8 cellular contexts compared by ENCODE assay signal in the genomic region with DNA sequence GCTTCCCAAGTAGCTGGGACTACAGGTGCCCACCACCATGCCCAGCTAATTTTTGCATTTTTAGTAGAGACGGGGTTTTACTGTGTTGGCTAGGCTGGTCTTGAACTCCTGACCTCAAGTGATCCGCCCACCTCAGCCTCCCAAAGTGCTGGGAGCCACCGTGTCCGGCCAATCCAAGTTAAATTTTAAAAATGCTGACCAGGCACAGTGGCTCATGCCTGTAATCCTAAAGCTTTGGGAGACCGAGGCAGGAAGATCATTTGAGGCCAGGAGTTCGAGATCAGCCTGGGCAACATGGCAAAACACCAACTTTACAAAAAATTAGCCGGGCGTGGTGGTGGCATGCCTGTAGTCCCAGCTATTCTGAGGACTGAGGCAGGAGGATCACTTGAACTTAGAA. TPM values are rescaled to one million over a fixed set of nuclear protein-coding genes. Genes with fewer than 3 reads are reported as not detected.
DNase-seq lines count a peak whose midpoint lies in the region; ATAC-seq, FAIRE-seq and TF ChIP-seq lines count a peak whose summit lies in the region.
"Not testable (repeated sequence)": the region's sequence is repeated elsewhere in the genome, so short reads cannot be mapped to it uniquely, and the experiment has no call there.
"Had no signal": no experiment of that assay in that cellular context is flagged by ENCODE, and none has a peak within 500 bp of the region (broad histone marks: within the 10 kb centered on the region; RNA-seq: fewer than 3 reads in every experiment).

No MANE protein-coding gene starts in this region.

- 95% methylated on average over 8 of the region's 8 CpGs for WGBS in A549 (ENCODE audit: missing lambda C conversion rate)
- WGBS in IMR-90 (ENCODE audit: extremely low coverage in 2 of 2, insufficient read length in 1 of 2), 2 experiments, result 95% methylated on average over 4 of the region's 8 CpGs; no CpG with 5 or more reads in 1 of the 2 experiments

- not testable (repeated sequence) for TF ChIP-seq RAD21 in A549 (conservative IDR thresholded peaks at IDR 0.05 in 1 of 2, IDR thresholded peaks at IDR 0.05 in 1 of 2); IMR-90 (IDR thresholded peaks at IDR 0.05; ENCODE audit: low read length)

- peaks cover 15% of the 10 kb centered on the region for H3K79me2 ChIP-seq in neural progenitor cell (ENCODE audit: low read depth)

- not testable (repeated sequence) for FAIRE-seq in A549 (lab: Jason Lieb, UNC)

- not testable (repeated sequence) for H3K9me1 ChIP-seq in IMR-90 (ENCODE audit: insufficient read depth, low read length)

- H4K20me1 ChIP-seq in IMR-90 (ENCODE audit: insufficient read depth, low read length), result peaks cover 18% of the 10 kb centered on the region
- H4K20me1 ChIP-seq in neural progenitor cell (ENCODE audit: low read depth), result peaks cover 12% of the 10 kb centered on the region

- H3K36me3 ChIP-seq in IMR-90 (ENCODE audit: control insufficient read depth, insufficient read depth, low read length); lower lobe of right lung; neural progenitor cell: not testable (repeated sequence)

- not testable (repeated sequence) for H2BK120ac ChIP-seq in IMR-90 (ENCODE audit: low read depth, low read length)

- H3K4ac ChIP-seq in IMR-90 (ENCODE audit: low read depth, low read length), result not testable (repeated sequence)

- H3K4me3 Mint-ChIP-seq in activated T-helper 1 cell treated with anti-CD3 and anti-CD28 coated beads, Interleukin-12 subunit alpha, Interleukin-12 subunit beta, Interleukin-2, Interleukin-4 antibody, amounts not matched to agents 30 ng/mL and 10 ng/mL and 1 ng/mL, durations not matched to agents 14 hours and 24 hours and 36 hours; activated naive CD4-positive, alpha-beta T cell treated with anti-CD3 and anti-CD28 coated beads for 36 hours; chondrocyte (ENCODE audit: unreplicated experiment); neural progenitor cell: not testable (repeated sequence)

- peaks cover 21% of the 10 kb centered on the region for H3K4me1 ChIP-seq in A549
- H3K4me1 ChIP-seq in IMR-90 (ENCODE audit: control insufficient read depth, insufficient read depth, low read length), result not testable (repeated sequence)
- peaks cover 17% of the 10 kb centered on the region for H3K4me1 ChIP-seq in lower lobe of right lung
- H3K4me1 ChIP-seq in neural progenitor cell, result peaks cover 11% of the 10 kb centered on the region

- H2BK20ac ChIP-seq in IMR-90 (ENCODE audit: low read depth, low read length), result not testable (repeated sequence)

- H2BK15ac ChIP-seq in IMR-90 (ENCODE audit: low read depth, low read length), result not testable (repeated sequence)

- not testable (repeated sequence) for H2AK9ac ChIP-seq in IMR-90 (replicated peaks; ENCODE audit: low read depth, low read length, poor library complexity)

- BruUV-seq in IMR-90 (replicated peaks; lab: Mats Ljungman, UMichigan), result not testable (repeated sequence)

- not testable (repeated sequence) for H3F3A ChIP-seq in neural progenitor cell (ENCODE audit: low read depth)

- peak overlapping the region in 1 of 2 experiments; percentile 4; a peak in 1 of 6 replicates for H3K27ac ChIP-seq in A549
- H3K27ac ChIP-seq in IMR-90 (ENCODE audit: insufficient read depth, low read length); lower lobe of right lung; neural progenitor cell: not testable (repeated sequence)

- 0 out of 2 replicates have a peak overlapping the region, but pooled peaks have one; percentile 31 for H2AK5ac ChIP-seq in IMR-90 (ENCODE audit: low read depth, low read length)

- H3K27me3 ChIP-seq in IMR-90 (ENCODE audit: control insufficient read depth, insufficient read depth, low read length); lower lobe of right lung (ENCODE audit: low read depth); neural progenitor cell: not testable (repeated sequence)

- H3K4me3 ChIP-seq in A549; IMR-90 (ENCODE audit: insufficient read depth, low read depth, low read length); lower lobe of right lung; neural progenitor cell: not testable (repeated sequence)

- not testable (repeated sequence) for H3K36me3 Mint-ChIP-seq in activated T-helper 1 cell treated with anti-CD3 and anti-CD28 coated beads, Interleukin-12 subunit alpha, Interleukin-12 subunit beta, Interleukin-2, Interleukin-4 antibody, amounts not matched to agents 30 ng/mL and 10 ng/mL and 1 ng/mL, durations not matched to agents 14 hours and 24 hours and 36 hours (ENCODE audit: low read depth); chondrocyte (ENCODE audit: low read depth); neural progenitor cell
- peaks cover 15% of the 10 kb centered on the region for H3K36me3 Mint-ChIP-seq in activated naive CD4-positive, alpha-beta T cell treated with anti-CD3 and anti-CD28 coated beads for 36 hours (ENCODE audit: low read depth)

- CTCF ChIA-PET in A549 (lab: Yijun Ruan, JAX), result interaction anchor here (0.8 to 33.2 kb wide), 6 partner anchors 16 to 366 kb away, joined by 3 to 1360 read pairs (median 3); no protein-coding TSS in a partner anchor
- CTCF ChIA-PET in IMR-90 (lab: Yijun Ruan, JAX), result interaction anchor here (0.6 kb wide), 1 partner anchor 15 kb away, joined by 3 read pairs; no protein-coding TSS in a partner anchor
- CTCF ChIA-PET in activated naive CD4-positive, alpha-beta T cell treated with anti-CD3 and anti-CD28 coated beads for 36 hours (lab: Charles Lee), result interaction anchor here (0.6 to 4.8 kb wide), 5 partner anchors 13 to 79 kb away, joined by 3 to 59 read pairs (median 3); no protein-coding TSS in a partner anchor

- TF ChIP-seq POLR2A in A549 (IDR thresholded peaks at IDR 0.05; ENCODE audit: low read length); IMR-90 (IDR thresholded peaks at IDR 0.05; ENCODE audit: low read depth, low read length): not testable (repeated sequence)

- dilution Hi-C loops in IMR-90 (cut with HindIII; ENCODE audit: low sequenced_read_pairs, unreplicated experiment), result not testable (repeated sequence)

- H2AFZ ChIP-seq in IMR-90 (replicated peaks; ENCODE audit: low read length, poor library complexity); neural progenitor cell (replicated peaks): not testable (repeated sequence)

- not testable (repeated sequence) for H3K27me3 Mint-ChIP-seq in activated T-helper 1 cell treated with anti-CD3 and anti-CD28 coated beads, Interleukin-12 subunit alpha, Interleukin-12 subunit beta, Interleukin-2, Interleukin-4 antibody, amounts not matched to agents 30 ng/mL and 10 ng/mL and 1 ng/mL, durations not matched to agents 14 hours and 24 hours and 36 hours (ENCODE audit: insufficient read depth); activated naive CD4-positive, alpha-beta T cell treated with anti-CD3 and anti-CD28 coated beads for 36 hours (ENCODE audit: low read depth); chondrocyte (ENCODE audit: low read depth); neural progenitor cell (ENCODE audit: insufficient read depth, low read depth)

- peaks cover 38% of the 10 kb centered on the region for H3K4me1 Mint-ChIP-seq in activated T-helper 1 cell treated with anti-CD3 and anti-CD28 coated beads, Interleukin-12 subunit alpha, Interleukin-12 subunit beta, Interleukin-2, Interleukin-4 antibody, amounts not matched to agents 30 ng/mL and 10 ng/mL and 1 ng/mL, durations not matched to agents 14 hours and 24 hours and 36 hours (ENCODE audit: low read depth)
- peaks cover 30% of the 10 kb centered on the region for H3K4me1 Mint-ChIP-seq in activated naive CD4-positive, alpha-beta T cell treated with anti-CD3 and anti-CD28 coated beads for 36 hours (ENCODE audit: low read depth)
- H3K4me1 Mint-ChIP-seq in chondrocyte (ENCODE audit: low read depth) (peaks cover 18% of the 10 kb centered on the region), neural progenitor cell (peaks cover 19% of the 10 kb centered on the region)

- not testable (repeated sequence) for H4K91ac ChIP-seq in IMR-90 (ENCODE audit: insufficient read depth, low read depth, low read length)

- intact Hi-C loops in IMR-90 (cut with micrococcal nuclease); activated T-helper 1 cell treated with anti-CD3 and anti-CD28 coated beads, Interleukin-12 subunit alpha, Interleukin-12 subunit beta, Interleukin-2, Interleukin-4 antibody, amounts not matched to agents 30 ng/mL and 10 ng/mL and 1 ng/mL, durations not matched to agents 14 hours and 24 hours and 36 hours (cut with micrococcal nuclease); activated naive CD4-positive, alpha-beta T cell treated with anti-CD3 and anti-CD28 coated beads for 36 hours (cut with micrococcal nuclease); lower lobe of right lung (cut with DNase I): not testable (repeated sequence)

- not testable (repeated sequence) for TF ChIP-seq CTCF in A549 (IDR thresholded peaks at IDR 0.05); IMR-90 (conservative IDR thresholded peaks at IDR 0.05; ENCODE audit: low read depth, low read length); chondrocyte (IDR thresholded peaks at IDR 0.05); lower lobe of right lung (IDR thresholded peaks at IDR 0.05); neural progenitor cell (IDR thresholded peaks at IDR 0.05)

- TF ChIP-seq EP300 in A549 (IDR thresholded peaks at IDR 0.05), result not testable (repeated sequence)

- not testable (repeated sequence) for DNase-seq in A549 (ENCODE audit: low read depth in 1 of 2, low spot score in 1 of 2); IMR-90; activated T-helper 1 cell treated with anti-CD3 and anti-CD28 coated beads, Interleukin-12 subunit alpha, Interleukin-12 subunit beta, Interleukin-2, Interleukin-4 antibody, amounts not matched to agents 30 ng/mL and 10 ng/mL and 1 ng/mL, durations not matched to agents 14 hours and 24 hours and 36 hours (ENCODE audit: low spot score); activated naive CD4-positive, alpha-beta T cell treated with anti-CD3 and anti-CD28 coated beads for 36 hours; neural progenitor cell (ENCODE audit: low spot score)
- peak; percentile 13 for DNase-seq in chondrocyte (ENCODE audit: low spot score)
- DNase-seq in lower lobe of right lung, result peak; percentile 1

- H4K5ac ChIP-seq in IMR-90 (ENCODE audit: low read depth, low read length), result not testable (repeated sequence)

- H3K79me1 ChIP-seq in IMR-90 (ENCODE audit: low read depth in 1 of 2, low read length in 2 of 2), result peaks cover 9 to 51% of the 10 kb centered on the region in 2 experiments; a peak in 3 of 4 replicates

- H3K56ac ChIP-seq in IMR-90 (ENCODE audit: extremely low read depth, insufficient read depth, low read length), result not testable (repeated sequence)

- not testable (repeated sequence) for H3K9ac ChIP-seq in IMR-90 (ENCODE audit: low read depth, low read length); neural progenitor cell

- not testable (repeated sequence) for H3K23ac ChIP-seq in IMR-90 (ENCODE audit: low read depth, low read length)

- H2BK5ac ChIP-seq in IMR-90 (ENCODE audit: low read depth, low read length, poor library complexity, severe bottlenecking), result not testable (repeated sequence)

- H3K14ac ChIP-seq in IMR-90 (replicated peaks; ENCODE audit: low read depth, low read length), result not testable (repeated sequence)

- H3K4me2 ChIP-seq in A549; IMR-90 (ENCODE audit: low read depth, low read length); neural progenitor cell: not testable (repeated sequence)

- POLR2A ChIA-PET in A549 (lab: Yijun Ruan, JAX); IMR-90 (lab: Charles Lee; ENCODE audit: unreplicated experiment): not testable (repeated sequence)

- H3K9me3 Mint-ChIP-seq in activated T-helper 1 cell treated with anti-CD3 and anti-CD28 coated beads, Interleukin-12 subunit alpha, Interleukin-12 subunit beta, Interleukin-2, Interleukin-4 antibody, amounts not matched to agents 30 ng/mL and 10 ng/mL and 1 ng/mL, durations not matched to agents 14 hours and 24 hours and 36 hours; activated naive CD4-positive, alpha-beta T cell treated with anti-CD3 and anti-CD28 coated beads for 36 hours; chondrocyte (ENCODE audit: low read depth); neural progenitor cell: not testable (repeated sequence)

- not testable (repeated sequence) for H4K8ac ChIP-seq in IMR-90 (ENCODE audit: low read depth in 2 of 2, low read length in 2 of 2)

- peak overlapping the region; percentile 15 for H3K27ac Mint-ChIP-seq in activated T-helper 1 cell treated with anti-CD3 and anti-CD28 coated beads, Interleukin-12 subunit alpha, Interleukin-12 subunit beta, Interleukin-2, Interleukin-4 antibody, amounts not matched to agents 30 ng/mL and 10 ng/mL and 1 ng/mL, durations not matched to agents 14 hours and 24 hours and 36 hours
- peak overlapping the region; percentile 53 for H3K27ac Mint-ChIP-seq in activated naive CD4-positive, alpha-beta T cell treated with anti-CD3 and anti-CD28 coated beads for 36 hours
- H3K27ac Mint-ChIP-seq in chondrocyte (ENCODE audit: unreplicated experiment), result not testable (repeated sequence)
- H3K27ac Mint-ChIP-seq in neural progenitor cell, result peak overlapping the region; percentile 55

- in situ Hi-C loops in IMR-90 (cut with MboI; ENCODE audit: low sequenced_read_pairs), result not testable (repeated sequence)

- not testable (repeated sequence) for ATAC-seq in A549; IMR-90 (ENCODE audit: low read depth); lower lobe of right lung

- not testable (repeated sequence) for H3K18ac ChIP-seq in IMR-90 (ENCODE audit: low read depth, low read length)

- H3K9me3 ChIP-seq in A549; IMR-90 (ENCODE audit: control insufficient read depth, insufficient read depth, low read length); lower lobe of right lung; neural progenitor cell (ENCODE audit: low read depth): not testable (repeated sequence)

RNA-seq across cellular contexts. Expression of a gene that starts 3.2 kb away (rescaled TPM):
- 72.8 and 81.9 TPM in 2 replicates for polyA plus RNA-seq in A549 (2011; rRNA removed)
- 49.5 and 57.3 TPM in 2 replicates for polyA plus RNA-seq in A549 (2012; cell fraction: cytosol; rRNA removed)
- 80.0 and 101 TPM in 2 replicates for polyA plus RNA-seq in A549 (2012; cell fraction: nucleus; rRNA removed)
- 97.8 to 115 TPM (median 109 TPM) in 3 replicates for polyA plus RNA-seq in A549 (2017; fragmentation: RNase III; extraction: RNeasy Plus Mini Kit Qiagen cat#74134 plus additional on column Dnase treatment)
- polyA minus RNA-seq in A549 (2011; rRNA and poly(A)+ RNA removed), result 127 and 145 TPM in 2 replicates
- 61.9 and 66.3 TPM in 2 replicates for total RNA-seq in IMR-90 (2012; rRNA removed)
- polyA plus RNA-seq in IMR-90 (2012; rRNA removed), result 47.2 and 48.0 TPM in 2 replicates
- 28.3 and 33.2 TPM in 2 replicates for polyA plus RNA-seq in IMR-90 (2012; cell fraction: cytosol; rRNA removed)
- polyA plus RNA-seq in IMR-90 (2012; cell fraction: nucleus; rRNA removed; ENCODE audit: low replicate concordance), result 56.6 and 109 TPM in 2 replicates
- 240 and 241 TPM in 2 replicates for total RNA-seq in activated T-helper 1 cell treated with anti-CD3 and anti-CD28 coated beads, Interleukin-12 subunit alpha, Interleukin-12 subunit beta, Interleukin-2, Interleukin-4 antibody, amounts not matched to agents 30 ng/mL and 10 ng/mL and 1 ng/mL, durations not matched to agents 14 hours and 24 hours and 36 hours
- 100 to 1,000 TPM; 404 to 408 TPM for total RNA-seq in activated naive CD4-positive, alpha-beta T cell treated with anti-CD3 and anti-CD28 coated beads for 36 hours
- 164 to 203 TPM (median 164 TPM) in 3 replicates for total RNA-seq in chondrocyte
- total RNA-seq in lower lobe of right lung, result 278 TPM
- 54.9 and 56.2 TPM in 2 replicates for total RNA-seq in neural progenitor cell (ENCODE audit: low replicate concordance)

RNA-seq across cellular contexts. Expression of a gene that starts 31.6 kb away (rescaled TPM):
- polyA plus RNA-seq in A549 (2011; rRNA removed) (91.4 and 101 TPM in 2 replicates), A549 (2017; fragmentation: RNase III; extraction: RNeasy Plus Mini Kit Qiagen cat#74134 plus additional on column Dnase treatment) (371 to 416 TPM (median 377 TPM) in 3 replicates), IMR-90 (2012; rRNA removed) (491 and 533 TPM in 2 replicates)
- 179 and 201 TPM in 2 replicates for polyA plus RNA-seq in A549 (2012; cell fraction: cytosol; rRNA removed)
- 194 and 208 TPM in 2 replicates for polyA plus RNA-seq in A549 (2012; cell fraction: nucleus; rRNA removed)
- 68.0 and 70.8 TPM in 2 replicates for polyA minus RNA-seq in A549 (2011; rRNA and poly(A)+ RNA removed)
- total RNA-seq in IMR-90 (2012; rRNA removed) (556 and 644 TPM in 2 replicates), chondrocyte (501 to 877 TPM (median 874 TPM) in 3 replicates), lower lobe of right lung (269 TPM), neural progenitor cell (ENCODE audit: low replicate concordance) (5.5 and 14.0 TPM in 2 replicates)
- 401 and 422 TPM in 2 replicates for polyA plus RNA-seq in IMR-90 (2012; cell fraction: cytosol; rRNA removed)
- polyA plus RNA-seq in IMR-90 (2012; cell fraction: nucleus; rRNA removed; ENCODE audit: low replicate concordance), result 174 and 195 TPM in 2 replicates
- total RNA-seq in activated T-helper 1 cell treated with anti-CD3 and anti-CD28 coated beads, Interleukin-12 subunit alpha, Interleukin-12 subunit beta, Interleukin-2, Interleukin-4 antibody, amounts not matched to agents 30 ng/mL and 10 ng/mL and 1 ng/mL, durations not matched to agents 14 hours and 24 hours and 36 hours, result 0.91 and 0.96 TPM in 2 replicates
- under 1 TPM; 0.64 to 0.67 TPM for total RNA-seq in activated naive CD4-positive, alpha-beta T cell treated with anti-CD3 and anti-CD28 coated beads for 36 hours
- total RNA-seq: CD8-positive, alpha-beta T cell had no signal

Comparison
In these comparisons a context has a peak if more than half of its experiments do, and no peak if none do; other contexts are left out.
1. RNA of a gene that starts 31.6 kb away (total RNA-seq): 501 to 877 TPM in chondrocyte, 556 to 644 TPM in IMR-90 and 269 TPM in lower lobe of right lung (single experiment); 5.5 to 14.0 TPM in neural progenitor cell, 0.91 to 0.96 TPM in activated T-helper 1 cell treated with anti-CD3 and anti-CD28 coated beads, Interleukin-12 subunit alpha, Interleukin-12 subunit beta, Interleukin-2, Interleukin-4 antibody, amounts not matched to agents 30 ng/mL and 10 ng/mL and 1 ng/mL, durations not matched to agents 14 hours and 24 hours and 36 hours and 0.64 to 0.67 TPM in activated naive CD4-positive, alpha-beta T cell treated with anti-CD3 and anti-CD28 coated beads for 36 hours; every median in the first group is over 10 times any median in the second.